In genomic region chr3:62154457-62155148, GRCh38 we compare ENCODE assay signal across 13 cellular contexts.
"Had no signal": no experiment of that assay in that cellular context is flagged by ENCODE, and none has a peak within 500 bp of the region (broad histone marks: within the 10 kb centered on the region; RNA-seq: fewer than 3 reads in every experiment).

No MANE protein-coding gene starts in this region.

- H3K4me2 ChIP-seq: smooth muscle cell had no signal

- H3K27me3 Mint-ChIP-seq: memory B cell had no signal

- H3K27me3 ChIP-seq: neutrophil, testis had no signal

- H3K27ac ChIP-seq: epithelial cell of prostate, neutrophil, testis had no signal

- H3K4me3 Mint-ChIP-seq: memory B cell; naive thymus-derived CD8-positive, alpha-beta T cell; stimulated activated naive CD8-positive, alpha-beta T cell treated with anti-CD3 and anti-CD28 coated beads, Interleukin-15, Interleukin-2, amounts not matched to agents 100 ng/mL and 50 ng/mL, for 24 hours had no signal

- H3K4me3 ChIP-seq: mucosa of descending colon, smooth muscle cell, testis had no signal

- H3K27ac Mint-ChIP-seq: memory B cell; stimulated activated naive CD8-positive, alpha-beta T cell treated with anti-CD3 and anti-CD28 coated beads, Interleukin-15, Interleukin-2, amounts not matched to agents 100 ng/mL and 50 ng/mL, for 24 hours had no signal

- H3K4me1 Mint-ChIP-seq: memory B cell; naive thymus-derived CD8-positive, alpha-beta T cell had no signal

- DNase-seq: activated CD4-positive, CD25-positive, alpha-beta regulatory T cell treated with anti-CD3 and anti-CD28 coated beads, Interleukin-2, amount 50 U/mL, for 72 hours; activated naive CD4-positive, alpha-beta T cell treated with Interleukin-2 at 50 U/mL for 16 hours; anterior cingulate cortex; left colon; mucosa of descending colon; naive thymus-derived CD8-positive, alpha-beta T cell; SW 1271; testis had no signal

- H3K36me3 Mint-ChIP-seq: naive thymus-derived CD8-positive, alpha-beta T cell had no signal

- H3K9me3 Mint-ChIP-seq: stimulated activated naive CD8-positive, alpha-beta T cell treated with anti-CD3 and anti-CD28 coated beads, Interleukin-15, Interleukin-2, amounts not matched to agents 100 ng/mL and 50 ng/mL, for 24 hours had no signal

- H3K36me3 ChIP-seq: neutrophil had no signal

- ATAC-seq: left colon; mucosa of descending colon; naive thymus-derived CD8-positive, alpha-beta T cell had no signal

- H3K9me3 ChIP-seq: mucosa of descending colon, neutrophil, testis had no signal
